10 cellular contexts compared by ENCODE assay signal in the genomic region with DNA sequence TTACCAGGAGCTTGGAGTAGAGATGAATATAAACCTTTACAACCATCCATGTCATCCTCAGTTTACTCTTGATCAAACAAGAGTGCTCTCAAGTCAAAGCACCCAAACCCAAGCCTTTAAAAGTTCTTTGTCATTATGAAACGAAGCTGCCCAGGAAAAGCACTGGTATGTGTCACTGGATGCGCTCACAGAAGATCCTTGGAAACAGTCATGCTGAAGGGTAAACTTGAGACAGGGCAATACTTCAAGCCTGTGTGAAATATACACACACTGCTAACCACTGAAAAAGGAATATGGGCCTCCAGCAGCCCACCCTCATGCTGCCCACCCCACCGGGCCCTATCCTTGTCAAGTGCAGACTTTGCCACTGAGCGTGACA.
DNase-seq lines count a peak whose midpoint lies in the region; ATAC-seq and TF ChIP-seq lines count a peak whose summit lies in the region.
"Had no signal": no experiment of that assay in that cellular context is flagged by ENCODE, and none has a peak within 500 bp of the region (broad histone marks: within the 10 kb centered on the region; RNA-seq: fewer than 3 reads in every experiment).

No MANE protein-coding gene starts in this region.

- no peaks in the 10 kb centered on the region for H3K27me3 Mint-ChIP-seq in activated naive CD8-positive, alpha-beta T cell treated with anti-CD3 and anti-CD28 coated beads, Interleukin-2, amount 50 U/mL, for 24 hours
- no peaks in the 10 kb centered on the region for H3K27me3 Mint-ChIP-seq in activated naive CD8-positive, alpha-beta T cell treated with anti-CD3 and anti-CD28 coated beads for 36 hours

- H3K4me1 Mint-ChIP-seq in activated naive CD8-positive, alpha-beta T cell treated with anti-CD3 and anti-CD28 coated beads, Interleukin-2, amount 50 U/mL, for 24 hours: peaks cover 48% of the 10 kb centered on the region
- H3K4me1 Mint-ChIP-seq in activated naive CD8-positive, alpha-beta T cell treated with anti-CD3 and anti-CD28 coated beads for 36 hours: peaks cover 16% of the 10 kb centered on the region

- peaks cover 23% of the 10 kb centered on the region for H3K4me1 ChIP-seq in upper lobe of right lung

- DNase-seq in activated naive CD8-positive, alpha-beta T cell treated with anti-CD3 and anti-CD28 coated beads, Interleukin-2, amount 50 U/mL, for 24 hours: no peak
- no peak for DNase-seq in activated naive CD8-positive, alpha-beta T cell treated with anti-CD3 and anti-CD28 coated beads for 36 hours
- DNase-seq in kidney tubule cell (ENCODE audit: low spot score) (peak; percentile 17), upper lobe of right lung (no peak), HCEC 1CT (no peak)
- DNase-seq: DMS153, tibial artery had no signal

- H3K36me3 Mint-ChIP-seq in activated naive CD8-positive, alpha-beta T cell treated with anti-CD3 and anti-CD28 coated beads, Interleukin-2, amount 50 U/mL, for 24 hours (ENCODE audit: low read depth): peaks cover 36% of the 10 kb centered on the region
- H3K36me3 Mint-ChIP-seq in activated naive CD8-positive, alpha-beta T cell treated with anti-CD3 and anti-CD28 coated beads for 36 hours: peaks cover 21% of the 10 kb centered on the region

- peaks cover 51% of the 10 kb centered on the region for H3K36me3 ChIP-seq in upper lobe of right lung

- peak overlapping the region; percentile 82 for H3K27ac ChIP-seq in upper lobe of right lung
- H3K27ac ChIP-seq: tibial artery had no signal

- H3K9me3 Mint-ChIP-seq in activated naive CD8-positive, alpha-beta T cell treated with anti-CD3 and anti-CD28 coated beads, Interleukin-2, amount 50 U/mL, for 24 hours: no peaks in the 10 kb centered on the region
- no peaks in the 10 kb centered on the region for H3K9me3 Mint-ChIP-seq in activated naive CD8-positive, alpha-beta T cell treated with anti-CD3 and anti-CD28 coated beads for 36 hours

- H3K9me3 ChIP-seq in upper lobe of right lung: no peaks in the 10 kb centered on the region
- H3K9me3 ChIP-seq: tibial artery had no signal

- H3K4me3 Mint-ChIP-seq in activated naive CD8-positive, alpha-beta T cell treated with anti-CD3 and anti-CD28 coated beads, Interleukin-2, amount 50 U/mL, for 24 hours: no peak overlapping the region
- no peak overlapping the region for H3K4me3 Mint-ChIP-seq in activated naive CD8-positive, alpha-beta T cell treated with anti-CD3 and anti-CD28 coated beads for 36 hours

- intact Hi-C loops in upper lobe of right lung (cut with DNase I): no loop called here

- no peak overlapping the region for H3K4me3 ChIP-seq in upper lobe of right lung
- H3K4me3 ChIP-seq: tibial artery had no signal

- ATAC-seq in activated naive CD8-positive, alpha-beta T cell treated with anti-CD3 and anti-CD28 coated beads, Interleukin-2, amount 50 U/mL, for 24 hours: no peak
- ATAC-seq in HG03439 (IDR thresholded peaks at IDR 0.05; ENCODE audit: unreplicated experiment): peak; percentile 2
- ATAC-seq in upper lobe of right lung: no peak
- ATAC-seq in GM19351 (IDR thresholded peaks at IDR 0.05; ENCODE audit: unreplicated experiment): no peak
- no peak for ATAC-seq in GM18870 (IDR thresholded peaks at IDR 0.05; ENCODE audit: unreplicated experiment)

- H3K27ac Mint-ChIP-seq in activated naive CD8-positive, alpha-beta T cell treated with anti-CD3 and anti-CD28 coated beads, Interleukin-2, amount 50 U/mL, for 24 hours: peak overlapping the region; percentile 80
- no peak overlapping the region for H3K27ac Mint-ChIP-seq in activated naive CD8-positive, alpha-beta T cell treated with anti-CD3 and anti-CD28 coated beads for 36 hours

- H3K27me3 ChIP-seq in upper lobe of right lung: no peaks in the 10 kb centered on the region
- H3K27me3 ChIP-seq: tibial artery had no signal

- TF ChIP-seq CTCF in upper lobe of right lung (IDR thresholded peaks at IDR 0.05): no peak
